13 cellular contexts compared by ENCODE assay signal in genomic region chr1:164704954-164705353, GRCh38.
DNase-seq lines count a peak whose midpoint lies in the region; ATAC-seq and TF ChIP-seq lines count a peak whose summit lies in the region.
"Had no signal": no experiment of that assay in that cellular context is flagged by ENCODE, and none has a peak within 500 bp of the region (broad histone marks: within the 10 kb centered on the region; RNA-seq: fewer than 3 reads in every experiment).

No MANE protein-coding gene starts in this region.

- CTCF ChIA-PET in activated CD8-positive, alpha-beta T cell treated with anti-CD3 and anti-CD28 coated beads, Interleukin-2, amount 10 ng/mL, durations not matched to agents 7 days and 5 days (lab: Charles Lee): interaction anchor here (0.6 to 1.1 kb wide), 2 partner anchors 83 to 91 kb away, joined by 3 read pairs; no protein-coding TSS in a partner anchor

- no peak overlapping the region for H3K4me3 Mint-ChIP-seq in activated CD8-positive, alpha-beta T cell treated with anti-CD3 and anti-CD28 coated beads, Interleukin-2, amount 10 ng/mL, durations not matched to agents 7 days and 5 days
- H3K4me3 Mint-ChIP-seq: activated T-cell treated with anti-CD3 and anti-CD28 coated beads, Interleukin-2, amount 50 U/mL, for 24 hours had no signal

- H3K4me3 ChIP-seq in right atrium auricular region (no peak overlapping the region), heart left ventricle (no peak overlapping the region), RWPE2 (ENCODE audit: severe bottlenecking) (no peak overlapping the region), gastroesophageal sphincter (no peak overlapping the region)

- H3K27me3 Mint-ChIP-seq in activated CD8-positive, alpha-beta T cell treated with anti-CD3 and anti-CD28 coated beads, Interleukin-2, amount 10 ng/mL, durations not matched to agents 7 days and 5 days (ENCODE audit: low read depth): no peaks in the 10 kb centered on the region
- H3K27me3 Mint-ChIP-seq: activated T-cell treated with anti-CD3 and anti-CD28 coated beads, Interleukin-2, amount 50 U/mL, for 24 hours had no signal

- TF ChIP-seq POLR2A in heart left ventricle (IDR thresholded peaks at IDR 0.05): no peak
- no peak for TF ChIP-seq POLR2A in gastroesophageal sphincter (IDR thresholded peaks at IDR 0.05)

- H3K27me3 ChIP-seq in right atrium auricular region (no peaks in the 10 kb centered on the region), heart left ventricle (no peaks in the 10 kb centered on the region), RWPE2 (ENCODE audit: insufficient read depth, poor library complexity, severe bottlenecking) (no peaks in the 10 kb centered on the region), gastroesophageal sphincter (no peaks in the 10 kb centered on the region)

- H3K27ac ChIP-seq in right atrium auricular region: peak overlapping the region; percentile 22 to 77
- H3K27ac ChIP-seq in heart left ventricle: peak overlapping the region in 2 of 12 donors; percentile 6 to 81
- H3K27ac ChIP-seq in RWPE2 (ENCODE audit: poor library complexity, severe bottlenecking): no peak overlapping the region
- peak overlapping the region; percentile 66 to 96 (median 76) for H3K27ac ChIP-seq in gastroesophageal sphincter

- peaks cover 0 to 62% of the 10 kb centered on the region in 2 donors for H3K4me1 ChIP-seq in right atrium auricular region
- H3K4me1 ChIP-seq in heart left ventricle: peaks cover 3 to 92% (median 53%) of the 10 kb centered on the region in 12 donors
- peaks cover 24% of the 10 kb centered on the region for H3K4me1 ChIP-seq in RWPE2 (ENCODE audit: insufficient read depth, poor library complexity, severe bottlenecking)
- peaks cover 20 to 100% (median 50%) of the 10 kb centered on the region in 3 donors for H3K4me1 ChIP-seq in gastroesophageal sphincter

- H3K9me3 Mint-ChIP-seq in activated CD8-positive, alpha-beta T cell treated with anti-CD3 and anti-CD28 coated beads, Interleukin-2, amount 10 ng/mL, durations not matched to agents 7 days and 5 days (ENCODE audit: insufficient read depth): no peaks in the 10 kb centered on the region
- H3K9me3 Mint-ChIP-seq: activated T-cell treated with anti-CD3 and anti-CD28 coated beads, Interleukin-2, amount 50 U/mL, for 24 hours had no signal

- H3K36me3 ChIP-seq in right atrium auricular region (no peaks in the 10 kb centered on the region), heart left ventricle (no peaks in the 10 kb centered on the region), RWPE2 (ENCODE audit: low read depth) (no peaks in the 10 kb centered on the region), gastroesophageal sphincter (no peaks in the 10 kb centered on the region)

- in situ Hi-C loops in GM13977 (cut with MboI; ENCODE audit: low pct_unique_long_range_greater_than_20kb, low sequenced_read_pairs, unreplicated experiment): no loop called here

- POLR2A ChIA-PET in activated CD8-positive, alpha-beta T cell treated with anti-CD3 and anti-CD28 coated beads, Interleukin-2, amount 10 ng/mL, durations not matched to agents 7 days and 5 days (lab: Charles Lee): no interaction called here

- H3K9me3 ChIP-seq in right atrium auricular region (no peaks in the 10 kb centered on the region), heart left ventricle (no peaks in the 10 kb centered on the region), RWPE2 (ENCODE audit: severe bottlenecking) (no peaks in the 10 kb centered on the region), gastroesophageal sphincter (no peaks in the 10 kb centered on the region)

- H3K27ac Mint-ChIP-seq in activated CD8-positive, alpha-beta T cell treated with anti-CD3 and anti-CD28 coated beads, Interleukin-2, amount 10 ng/mL, durations not matched to agents 7 days and 5 days: no peak overlapping the region
- H3K27ac Mint-ChIP-seq: activated T-cell treated with anti-CD3 and anti-CD28 coated beads, Interleukin-2, amount 50 U/mL, for 24 hours had no signal

- TF ChIP-seq EP300 in gastroesophageal sphincter (IDR thresholded peaks at IDR 0.05): no peak

- H3K4me1 Mint-ChIP-seq in activated CD8-positive, alpha-beta T cell treated with anti-CD3 and anti-CD28 coated beads, Interleukin-2, amount 10 ng/mL, durations not matched to agents 7 days and 5 days (ENCODE audit: low read depth): no peaks in the 10 kb centered on the region

- ATAC-seq in heart left ventricle: no peak
- no peak for ATAC-seq in RWPE2 (ENCODE audit: low read depth)
- no peak for ATAC-seq in gastroesophageal sphincter
- no peak for ATAC-seq in HG03571 (IDR thresholded peaks at IDR 0.05; ENCODE audit: unreplicated experiment)
- ATAC-seq in activated CD8-positive, alpha-beta T cell treated with anti-CD3 and anti-CD28 coated beads, Interleukin-2, amount 10 ng/mL, durations not matched to agents 7 days and 5 days: no peak

- DNase-seq in right atrium auricular region (ENCODE audit: low spot score) (no peak), heart left ventricle (no peak), RWPE2 (ENCODE audit: low spot score) (no peak), T-helper 2 cell (no peak), GM13977 (ENCODE audit: low spot score) (no peak)
- DNase-seq in activated CD8-positive, alpha-beta T cell treated with anti-CD3 and anti-CD28 coated beads, Interleukin-2, amount 10 ng/mL, durations not matched to agents 7 days and 5 days: no peak
- DNase-seq: activated T-cell treated with anti-CD3 and anti-CD28 coated beads, Interleukin-2, amount 50 U/mL, for 24 hours; AML-193; effector memory CD4-positive, alpha-beta T cell; NCI-H2029 treated with DMSO at 0.1 percent for 48 hours; trophoblast cell had no signal

- WGBS in heart left ventricle, 4 donors: 57 to 74% (median 66%) methylated on average over 1 of the region's 1 CpG
- WGBS in gastroesophageal sphincter (ENCODE audit: low coverage in 1 of 2), 2 donors: 58% methylated on average over 1 of the region's 1 CpG; no CpG with 5 or more reads in 1 of the 2 donors

- TF ChIP-seq CTCF in right atrium auricular region (IDR thresholded peaks at IDR 0.05): peak in 1 of 2 donors; percentile 22
- peak in 1 of 12 donors; percentile 8 for TF ChIP-seq CTCF in heart left ventricle (IDR thresholded peaks at IDR 0.05)
- TF ChIP-seq CTCF in RWPE2 (IDR thresholded peaks at IDR 0.05; ENCODE audit: poor library complexity, severe bottlenecking): peak; percentile 35
- TF ChIP-seq CTCF in gastroesophageal sphincter (IDR thresholded peaks at IDR 0.05): no peak
- no peak for TF ChIP-seq CTCF in GM13977 (IDR thresholded peaks at IDR 0.05; ENCODE audit: extremely low read depth, insufficient read depth, missing control alignments)

- intact Hi-C loops in heart left ventricle (cut with DNase I): loop anchor here in 6 of 10 donors (5.0 to 10.0 kb wide), 4 partner anchors 58 to 150 kb away; partner anchors contain the start of gene PBX1 (in 1 of the 6)

- no peaks in the 10 kb centered on the region for H3K36me3 Mint-ChIP-seq in activated CD8-positive, alpha-beta T cell treated with anti-CD3 and anti-CD28 coated beads, Interleukin-2, amount 10 ng/mL, durations not matched to agents 7 days and 5 days (ENCODE audit: low read depth)
